ENCODE assay signal across 16 cellular contexts in the genomic region with DNA sequence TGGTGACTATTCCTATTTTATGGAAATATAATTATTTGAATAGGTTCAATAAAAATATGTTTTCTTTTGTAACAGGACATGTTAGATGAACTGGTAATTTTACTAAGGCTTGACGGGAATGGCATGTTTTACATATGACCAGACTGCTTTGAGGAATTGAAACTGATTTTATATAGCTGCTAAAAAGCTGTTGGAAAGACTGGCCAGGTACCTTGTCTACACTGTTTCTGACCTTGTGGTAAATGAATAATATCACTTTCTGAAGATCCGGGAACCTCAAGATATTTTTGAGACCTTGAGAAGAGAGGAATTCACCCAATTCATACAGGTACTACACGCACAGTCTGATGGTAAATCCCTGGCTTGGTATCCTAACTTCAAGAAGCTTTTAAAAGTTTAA. TPM values are rescaled to one million over a fixed set of nuclear protein-coding genes. Genes with fewer than 3 reads are reported as not detected.
DNase-seq lines count a peak whose midpoint lies in the region; ATAC-seq, FAIRE-seq and TF ChIP-seq lines count a peak whose summit lies in the region.
"Had no signal": no experiment of that assay in that cellular context is flagged by ENCODE, and none has a peak within 500 bp of the region (broad histone marks: within the 10 kb centered on the region; RNA-seq: fewer than 3 reads in every experiment).

No MANE protein-coding gene starts in this region.

- TF ChIP-seq CTCF in GM12878 (IDR thresholded peaks at IDR 0.05 in 2 of 3, conservative IDR thresholded peaks at IDR 0.05 in 1 of 3; ENCODE audit: control insufficient read depth in 2 of 3, extremely low read depth in 1 of 3, insufficient read depth in 1 of 3, low read depth in 3 of 3, low read length in 3 of 3) (no peak), Caco-2 (IDR thresholded peaks at IDR 0.05; ENCODE audit: insufficient read depth in 1 of 2, low read depth in 1 of 2, low read length in 1 of 2, severe bottlenecking in 1 of 2, unreplicated experiment in 1 of 2) (no peak), glutamatergic neuron (IDR thresholded peaks at IDR 0.05; ENCODE audit: partially characterized antibody, unreplicated experiment) (no peak)

- H3K27me3 ChIP-seq in GM12878 (replicated peaks in 1 of 2; ENCODE audit: control insufficient read depth in 2 of 2, insufficient read depth in 2 of 2, low read length in 1 of 2) = no peaks in the 10 kb centered on the region
- no peaks in the 10 kb centered on the region for H3K27me3 ChIP-seq in Caco-2 (replicated peaks; ENCODE audit: control insufficient read depth, insufficient read depth, low read length)
- H3K27me3 ChIP-seq: heart right ventricle, upper lobe of left lung had no signal

- SMC1A ChIA-PET in GM12878 (lab: Charles Lee; ENCODE audit: uncharacterized antibody, unreplicated experiment) = interaction anchor here (0.9 to 2.7 kb wide), 11 partner anchors 11 to 53 kb away, joined by 3 to 16 read pairs (median 4); no protein-coding TSS in a partner anchor

- no peak overlapping the region for H3K4me3 Mint-ChIP-seq in Caco-2 (ENCODE audit: unreplicated experiment)
- no peak overlapping the region for H3K4me3 Mint-ChIP-seq in glutamatergic neuron (ENCODE audit: unreplicated experiment)
- H3K4me3 Mint-ChIP-seq: activated CD8-positive, alpha-beta T cell treated with anti-CD3 and anti-CD28 coated beads for 36 hours; endodermal cell had no signal

- WGBS in GM12878 (ENCODE audit: insufficient coverage, insufficient replicate concordance, low lambda C conversion rate, missing lambda C conversion rate) = 2% methylated on average over 3 of the region's 3 CpGs

- RAD21 ChIA-PET in GM12878 (lab: Charles Lee; ENCODE audit: unreplicated experiment) = interaction anchor here (0.6 to 2.3 kb wide), 5 partner anchors 11 to 55 kb away, joined by 3 to 12 read pairs (median 5); no protein-coding TSS in a partner anchor

- H3K4me3 ChIP-seq in GM12878 = no peak overlapping the region
- H3K4me3 ChIP-seq in Caco-2 (ENCODE audit: low read depth, low read length) = no peak overlapping the region
- H3K4me3 ChIP-seq: heart right ventricle, psoas muscle, upper lobe of left lung had no signal

- in situ Hi-C loops in GM12878 (cut with MboI) = loop anchor here (25.0 kb wide), 1 partner anchor 661 kb away; the partner anchor contains the start of gene SCFD2

- H3K27ac ChIP-seq in GM12878 (ENCODE audit: control insufficient read depth, insufficient read depth) = peak overlapping the region; percentile 5
- H3K27ac ChIP-seq: heart right ventricle, psoas muscle, upper lobe of left lung had no signal

- no peak for TF ChIP-seq POLR2A in GM12878 (IDR thresholded peaks at IDR 0.05; ENCODE audit: low read depth, low read length)

- peaks cover 9% of the 10 kb centered on the region for H3K4me1 ChIP-seq in GM12878 (ENCODE audit: control insufficient read depth, insufficient read depth, low read length)
- H3K4me1 ChIP-seq in Caco-2 = no peaks in the 10 kb centered on the region
- H3K4me1 ChIP-seq: psoas muscle, upper lobe of left lung had no signal

- H3K79me2 ChIP-seq in GM12878 (ENCODE audit: control insufficient read depth, insufficient read depth, low read length) = no peaks in the 10 kb centered on the region

- intact Hi-C loops in GM12878 (cut with micrococcal nuclease; ENCODE audit: unreplicated experiment) (no loop called here), Caco-2 (cut with micrococcal nuclease; ENCODE audit: unreplicated experiment) (no loop called here)

- no TSS peak for BruUV-seq in GM12878 (replicated peaks; lab: Mats Ljungman, UMichigan)
- BruUV-seq in Caco-2 (replicated peaks; lab: Mats Ljungman, UMichigan) = no TSS peak

- H3K36me3 Mint-ChIP-seq in Caco-2 (ENCODE audit: insufficient read depth, unreplicated experiment) (no peaks in the 10 kb centered on the region), glutamatergic neuron (ENCODE audit: unreplicated experiment) (no peaks in the 10 kb centered on the region)

- TF ChIP-seq RAD21 in GM12878 (IDR thresholded peaks at IDR 0.05; ENCODE audit: insufficient read depth, low read depth, low read length) = no peak

- H3K4me2 ChIP-seq in GM12878 (ENCODE audit: control insufficient read depth, insufficient read depth) = peak overlapping the region; percentile 10; the same call in 1 of the 2 replicates

- POLR2A ChIA-PET in GM12878 (lab: Charles Lee) (interaction anchor here (1.2 to 1.5 kb wide), 3 partner anchors 11 to 58 kb away, joined by 3 to 18 read pairs (median 3); no protein-coding TSS in a partner anchor), Caco-2 (lab: Charles Lee) (no interaction called here)

- H3K27me3 Mint-ChIP-seq in Caco-2 (ENCODE audit: insufficient read depth, unreplicated experiment) = peaks cover 3% of the 10 kb centered on the region
- peaks cover 1% of the 10 kb centered on the region for H3K27me3 Mint-ChIP-seq in glutamatergic neuron (ENCODE audit: unreplicated experiment)

- TF ChIP-seq EP300 in GM12878 (IDR thresholded peaks at IDR 0.05; ENCODE audit: borderline replicate concordance in 1 of 2, control insufficient read depth in 1 of 2, low read depth in 2 of 2, low read length in 2 of 2) = peak in 1 of 2 experiments; percentile 65; a peak in 1 of 4 replicates

- H2AFZ ChIP-seq in GM12878 (ENCODE audit: control insufficient read depth, low read depth, low read length) = peak overlapping the region; percentile 16; the same call in 1 of the 2 replicates

- H4K20me1 ChIP-seq in GM12878 (ENCODE audit: control insufficient read depth, insufficient read depth) = no peaks in the 10 kb centered on the region

- peak; percentile 93 for ATAC-seq in GM18873 (IDR thresholded peaks at IDR 0.05; ENCODE audit: low FRiP score, unreplicated experiment)
- peak; percentile 93 for ATAC-seq in GM21619 (IDR thresholded peaks at IDR 0.05; ENCODE audit: unreplicated experiment)
- ATAC-seq in HG03108 (IDR thresholded peaks at IDR 0.05; ENCODE audit: unreplicated experiment) = peak; percentile 95
- peak; percentile 95 for ATAC-seq in GM12878
- ATAC-seq: activated CD8-positive, alpha-beta T cell treated with anti-CD3 and anti-CD28 coated beads for 36 hours; heart right ventricle; psoas muscle; SK-N-SH treated with all-trans-retinoic acid at 6 μM for 48 hours had no signal

- DNase-seq in GM12878 (ENCODE audit: low read depth, low spot score) (peak; percentile 75), NCI-H1930 (lab: John Stamatoyannopoulos, UW) (no peak), Caco-2 (no peak), glutamatergic neuron (no peak), CD1c-positive myeloid dendritic cell (ENCODE audit: extremely low spot score) (no peak)
- DNase-seq: activated CD8-positive, alpha-beta T cell treated with anti-CD3 and anti-CD28 coated beads for 36 hours; amniotic stem cell; endodermal cell; heart right ventricle; mesenchymal stem cell; psoas muscle; upper lobe of left lung had no signal

- FAIRE-seq in GM12878 (lab: Jason Lieb, UNC) = peak; percentile 94

- no peak overlapping the region for H3K27ac Mint-ChIP-seq in Caco-2 (ENCODE audit: unreplicated experiment)
- no peak overlapping the region for H3K27ac Mint-ChIP-seq in glutamatergic neuron (ENCODE audit: unreplicated experiment)
- H3K27ac Mint-ChIP-seq: activated CD8-positive, alpha-beta T cell treated with anti-CD3 and anti-CD28 coated beads for 36 hours; endodermal cell had no signal

- CTCF ChIA-PET in GM12878 (lab: Yijun Ruan, JAX) (interaction anchor here (0.6 to 1.8 kb wide), 3 partner anchors 10 to 319 kb away, joined by 3 to 6 read pairs (median 3); no protein-coding TSS in a partner anchor), Caco-2 (lab: Charles Lee) (no interaction called here)

- H3K9ac ChIP-seq in GM12878 (ENCODE audit: control insufficient read depth, insufficient read depth, low read length) = no peak overlapping the region

- no peaks in the 10 kb centered on the region for H3K36me3 ChIP-seq in GM12878 (ENCODE audit: control insufficient read depth in 2 of 2, insufficient read depth in 2 of 2, low read length in 1 of 2)
- no peaks in the 10 kb centered on the region for H3K36me3 ChIP-seq in Caco-2 (ENCODE audit: control insufficient read depth, insufficient read depth, low read length)
- H3K36me3 ChIP-seq: heart right ventricle, upper lobe of left lung had no signal

- no peaks in the 10 kb centered on the region for H3K4me1 Mint-ChIP-seq in Caco-2 (ENCODE audit: low read depth, unreplicated experiment)
- H3K4me1 Mint-ChIP-seq in glutamatergic neuron (ENCODE audit: low read depth, unreplicated experiment) = peaks cover 1% of the 10 kb centered on the region

- H3K9me3 ChIP-seq in GM12878 (replicated peaks; ENCODE audit: control insufficient read depth, insufficient read depth, low read length) (no peaks in the 10 kb centered on the region), Caco-2 (no peaks in the 10 kb centered on the region)
- H3K9me3 ChIP-seq: heart right ventricle, psoas muscle, upper lobe of left lung had no signal

- H3K9me3 Mint-ChIP-seq in Caco-2 (ENCODE audit: unreplicated experiment) (no peaks in the 10 kb centered on the region), glutamatergic neuron (ENCODE audit: unreplicated experiment) (no peaks in the 10 kb centered on the region)
- H3K9me3 Mint-ChIP-seq: activated CD8-positive, alpha-beta T cell treated with anti-CD3 and anti-CD28 coated beads for 36 hours; endodermal cell had no signal

RNA-seq across cellular contexts. Expression of gene USP46, which starts 42.1 kb away (rescaled TPM):
- 22.3 and 26.2 TPM in 2 replicates for total RNA-seq in GM12878 (2013; cell fraction: nucleolus; rRNA removed)
- total RNA-seq in GM12878 (2014; rRNA removed) = 6.7 and 8.4 TPM in 2 replicates
- 10.4 and 11.6 TPM in 2 replicates for total RNA-seq in GM12878 (2014; rRNA removed; fragmentation: Illumina TruSeq; extraction: Trizol)
- total RNA-seq in GM12878 (2021) = 18.8 and 20.1 TPM in 2 replicates
- polyA plus RNA-seq in GM12878 (2011; ENCODE audit: low read depth) = 3.1 TPM
- 12.4 and 15.6 TPM in 2 replicates for polyA plus RNA-seq in GM12878 (2011; rRNA removed)
- 3.8 and 3.9 TPM in 2 replicates for polyA plus RNA-seq in GM12878 (2011; cell fraction: cytosol; rRNA removed)
- polyA plus RNA-seq in GM12878 (2011; cell fraction: nucleus; rRNA removed) = 9.0 and 12.8 TPM in 2 replicates
- polyA plus RNA-seq in GM12878 (2012) = 4.7 and 6.8 TPM in 2 replicates
- polyA plus RNA-seq in GM12878 (2014; fragmentation: Illumina TruSeq; extraction: Trizol) = 14.5 and 14.7 TPM in 2 replicates
- polyA plus RNA-seq in GM12878 (2014; fragmentation: Nextera tagmentation; extraction: Ambion mirVana) = 1 to 10 TPM; 5.3 TPM
- polyA plus RNA-seq in GM12878 (2014; rRNA removed) = 7.6 and 8.7 TPM in 2 replicates
- polyA plus RNA-seq in GM12878 (2016; fragmentation: Nextera tagmentation; extraction: Ambion mirVana) = 10 to 100 TPM; 13.1 to 13.2 TPM
- polyA minus RNA-seq in GM12878 (2011; rRNA and poly(A)+ RNA removed) = 11.3 and 29.0 TPM in 2 replicates
- polyA minus RNA-seq in GM12878 (2011; cell fraction: cytosol; rRNA and poly(A)+ RNA removed) = 3.1 and 4.0 TPM in 2 replicates
- 9.1 and 15.4 TPM in 2 replicates for polyA minus RNA-seq in GM12878 (2011; cell fraction: nucleus; rRNA and poly(A)+ RNA removed)
- total RNA-seq in Caco-2 (2022) = 26.4 and 32.2 TPM in 2 replicates
- total RNA-seq in glutamatergic neuron (ENCODE audit: unreplicated experiment) = 72.4 TPM

RNA-seq across cellular contexts. Expression of gene ERVMER34-1, which starts 50.0 kb away (rescaled TPM):
- not detected in 2 replicates for total RNA-seq in GM12878 (2013; cell fraction: nucleolus; rRNA removed)
- not detected in 2 replicates for total RNA-seq in GM12878 (2014; rRNA removed)
- not detected in 2 replicates for total RNA-seq in GM12878 (2014; rRNA removed; fragmentation: Illumina TruSeq; extraction: Trizol)
- total RNA-seq in GM12878 (2021) = not detected in 2 replicates
- not detected for polyA plus RNA-seq in GM12878 (2011; ENCODE audit: low read depth)
- polyA plus RNA-seq in GM12878 (2011; rRNA removed) = not detected in 2 replicates
- not detected in 2 replicates for polyA plus RNA-seq in GM12878 (2011; cell fraction: cytosol; rRNA removed)
- 0.04 TPM in 1 of 2 replicates, not detected in the other for polyA plus RNA-seq in GM12878 (2011; cell fraction: nucleus; rRNA removed)
- polyA plus RNA-seq in GM12878 (2012) = not detected in 2 replicates
- polyA plus RNA-seq in GM12878 (2014; fragmentation: Illumina TruSeq; extraction: Trizol) = not detected in 2 replicates
- polyA plus RNA-seq in GM12878 (2014; fragmentation: Nextera tagmentation; extraction: Ambion mirVana) = not detected
- not detected in 2 replicates for polyA plus RNA-seq in GM12878 (2014; rRNA removed)
- not detected for polyA plus RNA-seq in GM12878 (2016; fragmentation: Nextera tagmentation; extraction: Ambion mirVana)
- polyA minus RNA-seq in GM12878 (2011; rRNA and poly(A)+ RNA removed) = not detected in 2 replicates
- not detected in 2 replicates for polyA minus RNA-seq in GM12878 (2011; cell fraction: cytosol; rRNA and poly(A)+ RNA removed)
- not detected in 2 replicates for polyA minus RNA-seq in GM12878 (2011; cell fraction: nucleus; rRNA and poly(A)+ RNA removed)
- 73.3 and 85.6 TPM in 2 replicates for total RNA-seq in Caco-2 (2022)
- total RNA-seq in glutamatergic neuron (ENCODE audit: unreplicated experiment) = not detected
- total RNA-seq: psoas muscle had no signal

Comparison
In these comparisons a context has a peak if more than half of its experiments do, and no peak if none do; other contexts are left out.
1. RNA of gene ERVMER34-1, which starts 50.0 kb away (total RNA-seq): 73.3 to 85.6 TPM in Caco-2; not detected in glutamatergic neuron (single experiment) and not detected in GM12878; every median in the first group is over 10 times any median in the second.
2. Peak in every context shown above with its lines, with median percentiles within 50 percentile points of each other: ATAC-seq.